8 cellular contexts compared by ENCODE assay signal in genomic region chr5:50963647-50964584, GRCh38.
DNase-seq lines count a peak whose midpoint lies in the region; ATAC-seq and TF ChIP-seq lines count a peak whose summit lies in the region.

No MANE protein-coding gene starts in this region.

- H3K4me2 ChIP-seq in fibroblast of lung (ENCODE audit: extremely low read depth, insufficient read depth, low read length), result peak overlapping the region; percentile 94

- peak overlapping the region; percentile 58 for H2AFZ ChIP-seq in fibroblast of lung (ENCODE audit: low read length)

- TF ChIP-seq POLR2A in Peyer's patch (IDR thresholded peaks at IDR 0.05), result no peak

- no peaks in the 10 kb centered on the region for H4K20me1 ChIP-seq in fibroblast of lung (ENCODE audit: control insufficient read depth, extremely low read depth, insufficient read depth, low read length)

- no peak for DNase-seq in AG04449 (ENCODE audit: low read depth, low spot score)
- no peak for DNase-seq in Peyer's patch
- no peak for DNase-seq in fibroblast of lung (ENCODE audit: low read depth in 2 of 2)

- no peak overlapping the region for H3K27ac ChIP-seq in Peyer's patch
- no peak overlapping the region for H3K27ac ChIP-seq in fibroblast of lung (ENCODE audit: insufficient read depth, low read length)
- H3K27ac ChIP-seq in rectal smooth muscle tissue (ENCODE audit: low read depth, low read length), result no peak overlapping the region

- no peaks in the 10 kb centered on the region for H3K36me3 ChIP-seq in Peyer's patch
- H3K36me3 ChIP-seq in fibroblast of lung (ENCODE audit: control insufficient read depth, insufficient read depth, low read length), result no peaks in the 10 kb centered on the region
- H3K36me3 ChIP-seq in rectal smooth muscle tissue (ENCODE audit: control insufficient read depth, insufficient read depth, low read length), result no peaks in the 10 kb centered on the region

- POLR2A ChIA-PET in AG04449 (lab: Yijun Ruan, JAX), result no interaction called here

- H3K4me3 ChIP-seq in AG04449 (ENCODE audit: low read depth, low read length), result peak overlapping the region; percentile 51; the same call in 1 of the 2 replicates
- peak overlapping the region; percentile 16 to 43 (median 38) for H3K4me3 ChIP-seq in Peyer's patch
- H3K4me3 ChIP-seq in fibroblast of lung (replicated peaks in 1 of 4; ENCODE audit: control extremely low read depth in 1 of 4, insufficient read depth in 1 of 4, low read depth in 3 of 4, low read length in 4 of 4), result peak overlapping the region; percentile 48 to 63 (median 56)
- peak overlapping the region; percentile 61 for H3K4me3 ChIP-seq in rectal smooth muscle tissue (ENCODE audit: low read length)

- CTCF ChIA-PET in AG04449 (lab: Yijun Ruan, JAX), result interaction anchor here (0.6 to 1.6 kb wide), 21 partner anchors 8 to 1699 kb away, joined by 3 to 34 read pairs (median 4); no protein-coding TSS in a partner anchor

- H3K79me2 ChIP-seq in fibroblast of lung (ENCODE audit: control insufficient read depth, insufficient read depth, low read length), result no peaks in the 10 kb centered on the region

- no peak overlapping the region for H3K9ac ChIP-seq in fibroblast of lung (ENCODE audit: insufficient read depth, low read length)
- no peak overlapping the region for H3K9ac ChIP-seq in rectal smooth muscle tissue (ENCODE audit: low read length)

- ATAC-seq in GM19324 (IDR thresholded peaks at IDR 0.05; ENCODE audit: low FRiP score, unreplicated experiment), result peak; percentile 2
- no peak for ATAC-seq in HG02623 (IDR thresholded peaks at IDR 0.05; ENCODE audit: unreplicated experiment)
- no peak for ATAC-seq in HG03571 (IDR thresholded peaks at IDR 0.05; ENCODE audit: unreplicated experiment)
- no peak for ATAC-seq in GM21529 (IDR thresholded peaks at IDR 0.05; ENCODE audit: unreplicated experiment)

- H3K9me3 ChIP-seq in Peyer's patch, result no peaks in the 10 kb centered on the region
- H3K9me3 ChIP-seq in fibroblast of lung (ENCODE audit: control insufficient read depth, insufficient read depth, low read depth, low read length), result no peaks in the 10 kb centered on the region

- TF ChIP-seq CTCF in AG04449 (IDR thresholded peaks at IDR 0.05; ENCODE audit: insufficient read depth, low read length, missing control alignments), result no peak
- no peak for TF ChIP-seq CTCF in Peyer's patch (IDR thresholded peaks at IDR 0.05)
- TF ChIP-seq CTCF in fibroblast of lung (conservative IDR thresholded peaks at IDR 0.05 in 1 of 2, IDR thresholded peaks at IDR 0.05 in 1 of 2; ENCODE audit: low read depth in 1 of 2, low read length in 2 of 2), result no peak

- H3K4me1 ChIP-seq in Peyer's patch, result peaks cover 0 to 48% (median 7%) of the 10 kb centered on the region in 4 donors
- no peaks in the 10 kb centered on the region for H3K4me1 ChIP-seq in fibroblast of lung (ENCODE audit: control insufficient read depth, extremely low read depth, insufficient read depth, low read length)
- no peaks in the 10 kb centered on the region for H3K4me1 ChIP-seq in rectal smooth muscle tissue (ENCODE audit: control insufficient read depth, insufficient read depth, low read length)

- H3K27me3 ChIP-seq in Peyer's patch (peaks cover 0 to 47% of the 10 kb centered on the region in 2 donors), fibroblast of lung (ENCODE audit: control insufficient read depth, insufficient read depth, low read length) (peaks cover 48% of the 10 kb centered on the region), rectal smooth muscle tissue (ENCODE audit: control insufficient read depth, insufficient read depth, low read length) (peaks cover 23% of the 10 kb centered on the region)
